In the genomic region with DNA sequence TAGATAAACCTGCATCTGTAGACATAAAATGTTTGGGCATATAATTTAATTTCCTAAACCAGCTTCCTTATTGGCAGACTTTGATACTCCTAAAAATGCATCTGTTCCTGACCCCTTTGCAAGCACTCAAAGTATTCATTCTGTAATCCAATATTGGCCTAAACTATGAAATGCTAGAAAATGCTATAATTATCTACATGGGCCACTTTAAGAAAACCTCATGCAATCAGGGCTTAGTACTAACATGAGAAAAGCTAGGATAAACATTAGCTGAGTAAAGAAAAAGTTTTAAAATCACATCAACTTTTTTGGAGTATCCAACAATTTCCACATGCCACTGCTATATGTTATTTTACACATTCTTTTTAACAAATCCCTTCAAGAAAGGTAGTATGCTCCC, we compare ENCODE assay signal across 1 cellular context.
TF ChIP-seq lines count a peak whose summit lies in the region.

No MANE protein-coding gene starts in this region.

TF ChIP-seq in endothelial cell of umbilical vein, 7 proteins besides CTCF, POLR2A, EP300 and RAD21:
- TF ChIP-seq MYC (IDR thresholded peaks at IDR 0.05; ENCODE audit: low read depth, low read length) (no peak), EZH2 (IDR thresholded peaks at IDR 0.05; ENCODE audit: borderline replicate concordance, low read depth, low read length, severe bottlenecking) (no peak), FOS (IDR thresholded peaks at IDR 0.05; ENCODE audit: borderline replicate concordance, insufficient read depth, low read length) (no peak), JUN (IDR thresholded peaks at IDR 0.05; ENCODE audit: borderline replicate concordance, insufficient read depth, insufficient read length, low read depth) (no peak), POLR2AphosphoS5 (IDR thresholded peaks at IDR 0.05; ENCODE audit: insufficient read depth, low read depth, low read length) (no peak), GATA2 (IDR thresholded peaks at IDR 0.05; ENCODE audit: insufficient read depth, insufficient read length, low read depth, low read length) (no peak)
- TF ChIP-seq, protein P1, sequence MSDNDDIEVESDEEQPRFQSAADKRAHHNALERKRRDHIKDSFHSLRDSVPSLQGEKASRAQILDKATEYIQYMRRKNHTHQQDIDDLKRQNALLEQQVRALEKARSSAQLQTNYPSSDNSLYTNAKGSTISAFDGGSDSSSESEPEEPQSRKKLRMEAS (IDR thresholded peaks at IDR 0.05; ENCODE audit: insufficient read depth, insufficient read length), result no peak
